Comparison of ENCODE assay signal across 8 cellular contexts in the genomic region with DNA sequence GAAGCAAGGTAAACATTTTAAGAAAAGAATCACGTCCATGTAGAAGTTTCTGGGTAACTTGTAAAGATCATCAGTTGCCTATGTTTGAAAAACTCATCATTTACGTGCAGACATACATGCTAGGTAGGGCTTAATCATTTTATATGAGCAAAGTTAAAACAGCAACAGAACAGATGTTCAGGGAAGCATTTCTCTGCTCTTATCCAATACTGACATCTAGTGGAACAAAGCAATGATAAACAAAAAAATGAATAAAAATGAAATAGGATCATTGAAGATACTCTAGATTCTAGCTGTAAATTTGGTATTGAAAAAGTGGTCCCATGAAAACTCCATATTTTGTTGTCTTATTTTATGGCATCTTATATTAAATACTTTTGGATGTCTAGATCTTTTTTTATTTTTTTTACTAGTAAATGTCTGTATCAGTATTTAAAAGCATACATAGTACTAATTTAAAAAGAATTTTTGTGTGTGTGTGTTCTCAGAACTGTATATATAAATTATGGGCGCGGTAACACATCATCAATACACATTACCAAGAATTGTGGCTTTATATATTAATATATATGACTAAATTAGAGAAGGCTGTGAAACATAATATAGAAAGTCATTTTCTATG.
DNase-seq lines count a peak whose midpoint lies in the region; ATAC-seq and TF ChIP-seq lines count a peak whose summit lies in the region.

No MANE protein-coding gene starts in this region.

- H3K36me3 ChIP-seq in mammary epithelial cell (ENCODE audit: insufficient read depth, low read length) = no peaks in the 10 kb centered on the region

- H3K27ac ChIP-seq in mammary epithelial cell (ENCODE audit: insufficient read depth, low read depth, low read length) = no peak overlapping the region

- peak overlapping the region; percentile 75 for H2AFZ ChIP-seq in mammary epithelial cell (ENCODE audit: low read depth, low read length)

- BruUV-seq in mammary epithelial cell (replicated peaks; lab: Mats Ljungman, UMichigan) = no TSS peak

- no peaks in the 10 kb centered on the region for H4K20me1 ChIP-seq in mammary epithelial cell (ENCODE audit: insufficient read depth, low read length)

- no peaks in the 10 kb centered on the region for H3K27me3 ChIP-seq in mammary epithelial cell (ENCODE audit: insufficient read depth, low read length)

- peak; percentile 48 for TF ChIP-seq CTCF in AG09309 (IDR thresholded peaks at IDR 0.05; ENCODE audit: control insufficient read depth, insufficient read depth, low read depth, low read length, missing control alignments)
- TF ChIP-seq CTCF in mammary epithelial cell (conservative IDR thresholded peaks at IDR 0.05 in 1 of 2, IDR thresholded peaks at IDR 0.05 in 1 of 2; ENCODE audit: extremely low read depth in 1 of 2, insufficient read depth in 1 of 2, low read depth in 1 of 2, low read length in 2 of 2) = peak; percentile 69 to 75

- H3K4me1 ChIP-seq in mammary epithelial cell (ENCODE audit: insufficient read depth, low read length) = peaks cover 9% of the 10 kb centered on the region

- no peak overlapping the region for H3K4me3 ChIP-seq in AG09309 (ENCODE audit: control insufficient read depth, low read depth, low read length)
- no peak overlapping the region for H3K4me3 ChIP-seq in mammary epithelial cell (replicated peaks in 1 of 3; ENCODE audit: insufficient read depth in 1 of 3, low read depth in 2 of 3, low read length in 3 of 3)

- no peaks in the 10 kb centered on the region for H3K9me3 ChIP-seq in mammary epithelial cell (replicated peaks; ENCODE audit: insufficient read depth, low read length)

- WGBS in mammary epithelial cell (ENCODE audit: low coverage, missing lambda C conversion rate) = 7% methylated on average over 4 of the region's 4 CpGs

- H3K9ac ChIP-seq in mammary epithelial cell (ENCODE audit: insufficient read depth, low read length) = no peak overlapping the region

- CTCF ChIA-PET in mammary epithelial cell (lab: Charles Lee; ENCODE audit: low non-redundant PET) = interaction anchor here (0.6 kb wide), 1 partner anchor 830 kb away, joined by 4 read pairs; no protein-coding TSS in a partner anchor

- DNase-seq in AG09309 (ENCODE audit: low read depth) = no peak
- peak; percentile 45 for DNase-seq in NCI-H2227 (lab: John Stamatoyannopoulos, UW; ENCODE audit: unreplicated experiment)
- DNase-seq in mammary epithelial cell = peak; percentile 31
- DNase-seq in middle frontal gyrus (ENCODE audit: extremely low spot score, low spot score) = peak; percentile 9
- no peak for DNase-seq in T-helper 1 cell
- no peak for DNase-seq in NK-92 (lab: John Stamatoyannopoulos, UW; ENCODE audit: unreplicated experiment)

- in situ Hi-C loops in mammary epithelial cell (cut with MboI; ENCODE audit: low sequenced_read_pairs in 2 of 2) = no loop called here

- intact Hi-C loops in mammary epithelial cell (cut with micrococcal nuclease) = loop anchor here (1.0 to 10.0 kb wide), 3 partner anchors 138 to 831 kb away; no protein-coding TSS in a partner anchor

- ATAC-seq in GM19351 (IDR thresholded peaks at IDR 0.05; ENCODE audit: unreplicated experiment) (peak; percentile 57), GM21381 (IDR thresholded peaks at IDR 0.05; ENCODE audit: unreplicated experiment) (no peak)

- H3K79me2 ChIP-seq in mammary epithelial cell (ENCODE audit: insufficient read depth, low read length) = no peaks in the 10 kb centered on the region

- peak overlapping the region; percentile 60 for H3K4me2 ChIP-seq in mammary epithelial cell (ENCODE audit: insufficient read depth, low read depth, low read length)

- dilution Hi-C loops in mammary epithelial cell (cut with HindIII; ENCODE audit: low sequenced_read_pairs) = no loop called here

Comparison
In these comparisons a context has a peak if more than half of its experiments do, and no peak if none do; other contexts are left out.
1. DNase-seq: peak in NCI-H2227 (single experiment), mammary epithelial cell (single experiment) and middle frontal gyrus (single experiment); none in AG09309 (single experiment), T-helper 1 cell (0 of 5) and NK-92 (single experiment).